1 cellular context compared by ENCODE assay signal in the genomic region with DNA sequence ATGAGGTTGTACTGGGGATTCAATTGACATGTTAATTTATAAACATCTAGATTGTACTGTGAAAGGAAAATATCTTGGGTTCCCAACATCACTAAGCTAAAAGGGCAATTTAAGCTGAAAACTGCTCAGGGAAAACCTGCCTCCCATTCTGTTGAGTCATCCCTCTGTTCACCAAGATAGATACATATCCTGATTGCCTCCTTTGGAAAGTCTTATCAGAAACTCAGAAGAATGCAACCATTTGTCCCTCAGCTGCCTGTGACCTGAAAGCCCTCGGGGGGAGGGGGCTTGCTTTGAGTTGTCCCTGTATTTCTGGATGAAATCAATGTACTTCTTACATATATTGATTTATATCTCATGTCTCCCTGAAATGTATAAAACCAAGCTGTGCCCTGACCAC.
TF ChIP-seq lines count a peak whose summit lies in the region.

No MANE protein-coding gene starts in this region.

TF ChIP-seq in K562, 482 proteins besides CTCF, POLR2A, EP300 and RAD21 (continued from another document and continues in another):
- TF ChIP-seq NFE2L1 (tag; IDR thresholded peaks at IDR 0.05; ENCODE audit: borderline replicate concordance, low read depth): peak; percentile 90
- peak; percentile 82 for TF ChIP-seq MEIS2 (IDR thresholded peaks at IDR 0.05; ENCODE audit: partially characterized antibody)
- TF ChIP-seq CTBP1 (IDR thresholded peaks at IDR 0.05; ENCODE audit: borderline replicate concordance): peak; percentile 86; the same call in 1 of the 2 replicates
- peak; percentile 66; the same call in 1 of the 2 replicates for TF ChIP-seq ZEB2 (IDR thresholded peaks at IDR 0.05)
- peak; percentile 66 for TF ChIP-seq FOXJ2 (tag; IDR thresholded peaks at IDR 0.05)
- no peak for TF ChIP-seq CHD4 (IDR thresholded peaks at IDR 0.05; ENCODE audit: insufficient read depth, insufficient replicate concordance, low read depth, low read length, poor library complexity, severe bottlenecking)
- TF ChIP-seq, protein P1, sequence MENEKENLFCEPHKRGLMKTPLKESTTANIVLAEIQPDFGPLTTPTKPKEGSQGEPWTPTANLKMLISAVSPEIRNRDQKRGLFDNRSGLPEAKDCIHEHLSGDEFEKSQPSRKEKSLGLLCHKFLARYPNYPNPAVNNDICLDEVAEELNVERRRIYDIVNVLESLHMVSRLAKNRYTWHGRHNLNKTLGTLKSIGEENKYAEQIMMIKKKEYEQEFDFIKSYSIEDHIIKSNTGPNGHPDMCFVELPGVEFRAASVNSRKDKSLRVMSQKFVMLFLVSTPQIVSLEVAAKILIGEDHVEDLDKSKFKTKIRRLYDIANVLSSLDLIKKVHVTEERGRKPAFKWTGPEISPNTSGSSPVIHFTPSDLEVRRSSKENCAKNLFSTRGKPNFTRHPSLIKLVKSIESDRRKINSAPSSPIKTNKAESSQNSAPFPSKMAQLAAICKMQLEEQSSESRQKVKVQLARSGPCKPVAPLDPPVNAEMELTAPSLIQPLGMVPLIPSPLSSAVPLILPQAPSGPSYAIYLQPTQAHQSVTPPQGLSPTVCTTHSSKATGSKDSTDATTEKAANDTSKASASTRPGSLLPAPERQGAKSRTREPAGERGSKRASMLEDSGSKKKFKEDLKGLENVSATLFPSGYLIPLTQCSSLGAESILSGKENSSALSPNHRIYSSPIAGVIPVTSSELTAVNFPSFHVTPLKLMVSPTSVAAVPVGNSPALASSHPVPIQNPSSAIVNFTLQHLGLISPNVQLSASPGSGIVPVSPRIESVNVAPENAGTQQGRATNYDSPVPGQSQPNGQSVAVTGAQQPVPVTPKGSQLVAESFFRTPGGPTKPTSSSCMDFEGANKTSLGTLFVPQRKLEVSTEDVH (IDR thresholded peaks at IDR 0.05; ENCODE audit: low read depth, partially characterized antibody): no peak
- TF ChIP-seq TBP (optimal IDR thresholded peaks at IDR 0.05; ENCODE audit: low read depth, low read length): no peak
- TF ChIP-seq, protein P2, sequence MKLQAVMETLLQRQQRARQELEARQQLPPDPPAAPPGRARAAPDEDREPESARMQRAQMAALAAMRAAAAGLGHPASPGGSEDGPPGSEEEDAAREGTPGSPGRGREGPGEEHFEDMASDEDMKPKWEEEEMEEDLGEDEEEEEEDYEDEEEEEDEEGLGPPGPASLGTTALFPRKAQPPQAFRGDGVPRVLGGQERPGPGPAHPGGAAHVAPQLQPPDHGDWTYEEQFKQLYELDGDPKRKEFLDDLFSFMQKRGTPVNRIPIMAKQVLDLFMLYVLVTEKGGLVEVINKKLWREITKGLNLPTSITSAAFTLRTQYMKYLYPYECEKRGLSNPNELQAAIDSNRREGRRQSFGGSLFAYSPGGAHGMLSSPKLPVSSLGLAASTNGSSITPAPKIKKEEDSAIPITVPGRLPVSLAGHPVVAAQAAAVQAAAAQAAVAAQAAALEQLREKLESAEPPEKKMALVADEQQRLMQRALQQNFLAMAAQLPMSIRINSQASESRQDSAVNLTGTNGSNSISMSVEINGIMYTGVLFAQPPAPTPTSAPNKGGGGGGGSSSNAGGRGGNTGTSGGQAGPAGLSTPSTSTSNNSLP (IDR thresholded peaks at IDR 0.05; ENCODE audit: borderline replicate concordance, low read depth, low read length): peak; percentile 77; the same call in 1 of the 2 replicates
- TF ChIP-seq, protein P3, sequence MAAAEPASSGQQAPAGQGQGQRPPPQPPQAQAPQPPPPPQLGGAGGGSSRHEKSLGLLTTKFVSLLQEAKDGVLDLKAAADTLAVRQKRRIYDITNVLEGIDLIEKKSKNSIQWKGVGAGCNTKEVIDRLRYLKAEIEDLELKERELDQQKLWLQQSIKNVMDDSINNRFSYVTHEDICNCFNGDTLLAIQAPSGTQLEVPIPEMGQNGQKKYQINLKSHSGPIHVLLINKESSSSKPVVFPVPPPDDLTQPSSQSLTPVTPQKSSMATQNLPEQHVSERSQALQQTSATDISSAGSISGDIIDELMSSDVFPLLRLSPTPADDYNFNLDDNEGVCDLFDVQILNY (CRISPR knock-in tag; IDR thresholded peaks at IDR 0.05): no peak
- TF ChIP-seq TAL1 (IDR thresholded peaks at IDR 0.05): peak; percentile 93
- TF ChIP-seq, protein P4, sequence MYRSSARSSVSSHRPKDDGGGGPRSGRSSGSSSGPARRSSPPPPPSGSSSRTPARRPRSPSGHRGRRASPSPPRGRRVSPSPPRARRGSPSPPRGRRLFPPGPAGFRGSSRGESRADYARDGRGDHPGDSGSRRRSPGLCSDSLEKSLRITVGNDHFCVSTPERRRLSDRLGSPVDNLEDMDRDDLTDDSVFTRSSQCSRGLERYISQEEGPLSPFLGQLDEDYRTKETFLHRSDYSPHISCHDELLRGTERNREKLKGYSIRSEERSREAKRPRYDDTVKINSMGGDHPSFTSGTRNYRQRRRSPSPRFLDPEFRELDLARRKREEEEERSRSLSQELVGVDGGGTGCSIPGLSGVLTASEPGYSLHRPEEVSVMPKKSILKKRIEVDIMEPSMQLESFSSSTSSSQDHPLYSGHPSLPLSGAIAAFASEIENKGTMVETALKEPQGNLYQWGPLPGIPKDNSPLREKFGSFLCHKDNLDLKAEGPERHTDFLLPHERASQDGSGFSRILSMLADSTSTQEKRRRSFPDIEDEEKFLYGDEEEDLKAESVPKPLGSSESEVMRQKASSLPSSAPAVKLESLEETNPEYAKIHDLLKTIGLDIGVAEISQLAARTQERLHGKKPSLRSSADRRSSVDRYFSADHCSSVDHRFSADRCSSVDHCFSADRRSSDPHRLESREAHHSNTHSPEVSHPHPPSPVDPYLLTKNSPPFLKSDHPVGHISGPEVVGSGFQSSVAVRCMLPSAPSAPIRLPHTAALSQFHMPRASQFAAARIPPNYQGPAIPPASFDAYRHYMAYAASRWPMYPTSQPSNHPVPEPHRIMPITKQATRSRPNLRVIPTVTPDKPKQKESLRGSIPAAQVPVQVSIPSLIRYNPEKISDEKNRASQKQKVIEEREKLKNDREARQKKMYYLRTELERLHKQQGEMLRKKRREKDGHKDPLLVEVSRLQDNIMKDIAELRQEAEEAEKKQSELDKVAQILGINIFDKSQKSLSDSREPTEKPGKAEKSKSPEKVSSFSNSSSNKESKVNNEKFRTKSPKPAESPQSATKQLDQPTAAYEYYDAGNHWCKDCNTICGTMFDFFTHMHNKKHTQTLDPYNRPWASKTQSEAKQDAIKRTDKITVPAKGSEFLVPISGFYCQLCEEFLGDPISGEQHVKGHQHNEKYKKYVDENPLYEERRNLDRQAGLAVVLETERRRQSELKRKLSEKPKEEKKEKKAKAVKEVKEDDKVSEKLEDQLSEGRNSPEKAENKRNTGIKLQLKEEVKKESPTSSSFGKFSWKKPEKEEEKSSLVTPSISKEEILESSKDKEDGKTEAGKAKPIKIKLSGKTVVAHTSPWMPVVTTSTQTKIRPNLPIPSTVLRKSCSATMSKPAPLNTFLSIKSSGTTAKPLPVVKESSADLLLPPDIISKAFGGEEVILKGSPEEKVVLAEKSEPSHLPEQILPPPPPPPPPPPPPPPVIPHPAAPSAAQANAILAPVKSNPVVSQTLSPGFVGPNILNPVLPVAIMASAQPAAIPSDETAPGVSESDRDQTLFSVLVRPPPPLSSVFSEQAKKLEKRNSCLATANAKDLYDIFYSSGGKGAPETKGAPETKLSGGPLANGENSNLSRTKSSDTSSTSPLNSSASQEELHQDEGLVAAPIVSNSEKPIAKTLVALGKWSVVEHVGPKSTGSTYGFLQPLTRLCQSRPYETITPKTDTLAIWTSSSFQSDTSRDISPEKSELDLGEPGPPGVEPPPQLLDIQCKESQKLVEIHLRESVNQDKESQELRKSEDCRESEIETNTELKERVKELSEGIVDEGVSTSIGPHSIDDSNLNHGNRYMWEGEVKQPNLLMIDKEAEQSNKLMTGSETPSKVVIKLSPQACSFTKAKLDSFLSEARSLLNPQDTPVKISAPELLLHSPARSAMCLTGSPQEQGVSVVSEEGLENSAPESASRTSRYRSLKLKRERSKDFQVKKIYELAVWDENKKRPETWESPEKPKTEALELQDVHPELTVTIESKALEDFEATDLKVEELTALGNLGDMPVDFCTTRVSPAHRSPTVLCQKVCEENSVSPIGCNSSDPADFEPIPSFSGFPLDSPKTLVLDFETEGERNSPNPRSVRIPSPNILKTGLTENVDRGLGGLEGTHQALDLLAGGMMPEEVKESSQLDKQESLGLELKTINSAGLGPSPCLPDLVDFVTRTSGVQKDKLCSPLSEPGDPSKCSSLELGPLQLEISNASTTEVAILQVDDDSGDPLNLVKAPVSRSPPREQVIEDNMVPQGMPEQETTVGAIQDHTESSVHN (IDR thresholded peaks at IDR 0.05; ENCODE audit: borderline replicate concordance in 1 of 2, low read depth in 1 of 2): no peak
- peak; percentile 80 for TF ChIP-seq TEAD2 (tag; IDR thresholded peaks at IDR 0.05)
- peak; percentile 30; the same call in 1 of the 2 replicates for TF ChIP-seq EP400 (IDR thresholded peaks at IDR 0.05)
- TF ChIP-seq, protein P5, sequence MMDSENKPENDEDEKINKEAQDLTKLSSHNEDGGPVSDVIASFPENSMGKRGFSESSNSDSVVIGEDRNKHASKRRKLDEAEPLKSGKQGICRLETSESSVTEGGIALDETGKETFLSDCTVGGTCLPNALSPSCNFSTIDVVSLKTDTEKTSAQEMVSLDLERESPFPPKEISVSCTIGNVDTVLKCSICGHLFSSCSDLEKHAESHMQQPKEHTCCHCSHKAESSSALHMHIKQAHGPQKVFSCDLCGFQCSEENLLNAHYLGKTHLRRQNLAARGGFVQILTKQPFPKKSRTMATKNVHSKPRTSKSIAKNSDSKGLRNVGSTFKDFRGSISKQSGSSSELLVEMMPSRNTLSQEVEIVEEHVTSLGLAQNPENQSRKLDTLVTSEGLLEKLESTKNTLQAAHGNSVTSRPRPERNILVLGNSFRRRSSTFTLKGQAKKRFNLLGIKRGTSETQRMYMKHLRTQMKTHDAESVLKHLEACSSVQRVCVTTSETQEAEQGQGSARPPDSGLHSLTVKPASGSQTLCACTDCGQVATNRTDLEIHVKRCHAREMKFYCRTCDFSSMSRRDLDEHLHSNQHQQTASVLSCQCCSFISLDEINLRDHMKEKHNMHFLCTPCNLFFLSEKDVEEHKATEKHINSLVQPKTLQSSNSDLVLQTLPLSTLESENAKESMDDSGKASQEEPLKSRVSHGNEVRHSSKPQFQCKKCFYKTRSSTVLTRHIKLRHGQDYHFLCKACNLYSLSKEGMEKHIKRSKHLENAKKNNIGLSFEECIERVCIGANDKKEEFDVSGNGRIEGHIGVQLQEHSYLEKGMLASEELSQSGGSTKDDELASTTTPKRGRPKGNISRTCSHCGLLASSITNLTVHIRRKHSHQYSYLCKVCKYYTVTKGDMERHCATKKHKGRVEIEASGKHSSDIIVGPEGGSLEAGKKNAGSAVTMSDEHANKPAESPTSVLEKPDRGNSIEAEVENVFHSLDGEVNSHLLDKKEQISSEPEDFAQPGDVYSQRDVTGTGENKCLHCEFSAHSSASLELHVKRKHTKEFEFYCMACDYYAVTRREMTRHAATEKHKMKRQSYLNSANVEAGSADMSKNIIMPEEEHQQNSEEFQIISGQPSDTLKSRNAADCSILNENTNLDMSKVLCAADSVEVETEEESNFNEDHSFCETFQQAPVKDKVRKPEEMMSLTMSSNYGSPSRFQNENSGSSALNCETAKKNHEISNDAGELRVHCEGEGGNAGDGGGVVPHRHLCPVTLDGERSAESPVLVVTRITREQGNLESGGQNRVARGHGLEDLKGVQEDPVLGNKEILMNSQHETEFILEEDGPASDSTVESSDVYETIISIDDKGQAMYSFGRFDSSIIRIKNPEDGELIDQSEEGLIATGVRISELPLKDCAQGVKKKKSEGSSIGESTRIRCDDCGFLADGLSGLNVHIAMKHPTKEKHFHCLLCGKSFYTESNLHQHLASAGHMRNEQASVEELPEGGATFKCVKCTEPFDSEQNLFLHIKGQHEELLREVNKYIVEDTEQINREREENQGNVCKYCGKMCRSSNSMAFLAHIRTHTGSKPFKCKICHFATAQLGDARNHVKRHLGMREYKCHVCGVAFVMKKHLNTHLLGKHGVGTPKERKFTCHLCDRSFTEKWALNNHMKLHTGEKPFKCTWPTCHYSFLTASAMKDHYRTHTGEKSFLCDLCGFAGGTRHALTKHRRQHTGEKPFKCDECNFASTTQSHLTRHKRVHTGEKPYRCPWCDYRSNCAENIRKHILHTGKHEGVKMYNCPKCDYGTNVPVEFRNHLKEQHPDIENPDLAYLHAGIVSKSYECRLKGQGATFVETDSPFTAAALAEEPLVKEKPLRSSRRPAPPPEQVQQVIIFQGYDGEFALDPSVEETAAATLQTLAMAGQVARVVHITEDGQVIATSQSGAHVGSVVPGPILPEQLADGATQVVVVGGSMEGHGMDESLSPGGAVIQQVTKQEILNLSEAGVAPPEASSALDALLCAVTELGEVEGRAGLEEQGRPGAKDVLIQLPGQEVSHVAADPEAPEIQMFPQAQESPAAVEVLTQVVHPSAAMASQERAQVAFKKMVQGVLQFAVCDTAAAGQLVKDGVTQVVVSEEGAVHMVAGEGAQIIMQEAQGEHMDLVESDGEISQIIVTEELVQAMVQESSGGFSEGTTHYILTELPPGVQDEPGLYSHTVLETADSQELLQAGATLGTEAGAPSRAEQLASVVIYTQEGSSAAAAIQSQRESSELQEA (IDR thresholded peaks at IDR 0.05; ENCODE audit: low read depth): no peak
- TF ChIP-seq SPI1 (IDR thresholded peaks at IDR 0.05; ENCODE audit: borderline replicate concordance, low read depth, low read length): no peak
- TF ChIP-seq, protein P6, sequence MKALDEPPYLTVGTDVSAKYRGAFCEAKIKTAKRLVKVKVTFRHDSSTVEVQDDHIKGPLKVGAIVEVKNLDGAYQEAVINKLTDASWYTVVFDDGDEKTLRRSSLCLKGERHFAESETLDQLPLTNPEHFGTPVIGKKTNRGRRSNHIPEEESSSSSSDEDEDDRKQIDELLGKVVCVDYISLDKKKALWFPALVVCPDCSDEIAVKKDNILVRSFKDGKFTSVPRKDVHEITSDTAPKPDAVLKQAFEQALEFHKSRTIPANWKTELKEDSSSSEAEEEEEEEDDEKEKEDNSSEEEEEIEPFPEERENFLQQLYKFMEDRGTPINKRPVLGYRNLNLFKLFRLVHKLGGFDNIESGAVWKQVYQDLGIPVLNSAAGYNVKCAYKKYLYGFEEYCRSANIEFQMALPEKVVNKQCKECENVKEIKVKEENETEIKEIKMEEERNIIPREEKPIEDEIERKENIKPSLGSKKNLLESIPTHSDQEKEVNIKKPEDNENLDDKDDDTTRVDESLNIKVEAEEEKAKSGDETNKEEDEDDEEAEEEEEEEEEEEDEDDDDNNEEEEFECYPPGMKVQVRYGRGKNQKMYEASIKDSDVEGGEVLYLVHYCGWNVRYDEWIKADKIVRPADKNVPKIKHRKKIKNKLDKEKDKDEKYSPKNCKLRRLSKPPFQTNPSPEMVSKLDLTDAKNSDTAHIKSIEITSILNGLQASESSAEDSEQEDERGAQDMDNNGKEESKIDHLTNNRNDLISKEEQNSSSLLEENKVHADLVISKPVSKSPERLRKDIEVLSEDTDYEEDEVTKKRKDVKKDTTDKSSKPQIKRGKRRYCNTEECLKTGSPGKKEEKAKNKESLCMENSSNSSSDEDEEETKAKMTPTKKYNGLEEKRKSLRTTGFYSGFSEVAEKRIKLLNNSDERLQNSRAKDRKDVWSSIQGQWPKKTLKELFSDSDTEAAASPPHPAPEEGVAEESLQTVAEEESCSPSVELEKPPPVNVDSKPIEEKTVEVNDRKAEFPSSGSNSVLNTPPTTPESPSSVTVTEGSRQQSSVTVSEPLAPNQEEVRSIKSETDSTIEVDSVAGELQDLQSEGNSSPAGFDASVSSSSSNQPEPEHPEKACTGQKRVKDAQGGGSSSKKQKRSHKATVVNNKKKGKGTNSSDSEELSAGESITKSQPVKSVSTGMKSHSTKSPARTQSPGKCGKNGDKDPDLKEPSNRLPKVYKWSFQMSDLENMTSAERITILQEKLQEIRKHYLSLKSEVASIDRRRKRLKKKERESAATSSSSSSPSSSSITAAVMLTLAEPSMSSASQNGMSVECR (CRISPR knock-in tag; IDR thresholded peaks at IDR 0.05): no peak
- peak; percentile 74 for TF ChIP-seq HMGN3 (IDR thresholded peaks at IDR 0.05; ENCODE audit: borderline replicate concordance, extremely low read depth, insufficient read length, low read depth, low read length)
- peak in 1 of 2 experiments; percentile 44 for TF ChIP-seq NCOA2 (IDR thresholded peaks at IDR 0.05; ENCODE audit: partially characterized antibody in 2 of 2)
- peak; percentile 91 for TF ChIP-seq TCF3 (CRISPR knock-in tag; IDR thresholded peaks at IDR 0.05)
- TF ChIP-seq RBM25 (IDR thresholded peaks at IDR 0.05; ENCODE audit: low read depth, low read length, severe bottlenecking): no peak
- no peak for TF ChIP-seq HDGF (IDR thresholded peaks at IDR 0.05)
